Comparison of ENCODE assay signal across 16 cellular contexts in genomic region chr1:85818371-85818770, GRCh38.
DNase-seq lines count a peak whose midpoint lies in the region; ATAC-seq, FAIRE-seq and TF ChIP-seq lines count a peak whose summit lies in the region.
"Had no signal": no experiment of that assay in that cellular context is flagged by ENCODE, and none has a peak within 500 bp of the region (broad histone marks: within the 10 kb centered on the region; RNA-seq: fewer than 3 reads in every experiment).

No MANE protein-coding gene starts in this region.

- H2AFZ ChIP-seq in smooth muscle cell (ENCODE audit: low read depth): peak overlapping the region; percentile 34

- H3K4me3 ChIP-seq in fibroblast of pulmonary artery (replicated peaks; ENCODE audit: low read depth, low read length): no peak overlapping the region
- H3K4me3 ChIP-seq in smooth muscle cell: no peak overlapping the region
- no peak overlapping the region for H3K4me3 ChIP-seq in small intestine (ENCODE audit: low read depth in 1 of 2, low read length in 2 of 2)
- H3K4me3 ChIP-seq: esophagus muscularis mucosa, stomach had no signal

- H3K27me3 ChIP-seq in smooth muscle cell (ENCODE audit: low read depth) (no peaks in the 10 kb centered on the region), small intestine (ENCODE audit: control insufficient read depth in 2 of 2, insufficient read depth in 2 of 2, low read length in 2 of 2) (no peaks in the 10 kb centered on the region)
- H3K27me3 ChIP-seq: esophagus muscularis mucosa, neutrophil, stomach had no signal

- H3K9me3 ChIP-seq in smooth muscle cell (replicated peaks; ENCODE audit: low read depth): no peaks in the 10 kb centered on the region
- no peaks in the 10 kb centered on the region for H3K9me3 ChIP-seq in small intestine (ENCODE audit: control insufficient read depth, low read depth)
- H3K9me3 ChIP-seq: esophagus muscularis mucosa, neutrophil, stomach had no signal

- ATAC-seq in GM18873 (IDR thresholded peaks at IDR 0.05; ENCODE audit: low FRiP score, unreplicated experiment): no peak
- ATAC-seq: activated CD4-positive, alpha-beta T cell treated with anti-CD3 and anti-CD28 coated beads for 36 hours had no signal

- no peak overlapping the region for H3K4me2 ChIP-seq in smooth muscle cell

- no peaks in the 10 kb centered on the region for H3F3A ChIP-seq in smooth muscle cell (ENCODE audit: low read depth)

- no peaks in the 10 kb centered on the region for H3K79me2 ChIP-seq in smooth muscle cell (ENCODE audit: low read depth)

- H3K9ac ChIP-seq in smooth muscle cell (ENCODE audit: low read depth): no peak overlapping the region

- TF ChIP-seq CTCF in fibroblast of pulmonary artery (IDR thresholded peaks at IDR 0.05; ENCODE audit: low read length, missing control alignments) (no peak), smooth muscle cell (IDR thresholded peaks at IDR 0.05; ENCODE audit: borderline replicate concordance, insufficient read depth, poor library complexity, severe bottlenecking) (no peak)

- peak; percentile 31 for DNase-seq in GM03348 (ENCODE audit: low spot score)
- peak; percentile 4 for DNase-seq in OCI-M1 (lab: John Stamatoyannopoulos, UW)
- DNase-seq in fibroblast of pulmonary artery (ENCODE audit: low read depth): peak; percentile 7
- DNase-seq in smooth muscle cell (lab: John Stamatoyannopoulos, UW; ENCODE audit: unreplicated experiment): no peak
- no peak for DNase-seq in small intestine
- no peak for DNase-seq in DMS 273 (lab: John Stamatoyannopoulos, UW; ENCODE audit: unreplicated experiment)
- DNase-seq: activated CD4-positive, alpha-beta T cell treated with anti-CD3 and anti-CD28 coated beads for 36 hours; activated T-cell treated with anti-CD3 and anti-CD28 coated beads, Interleukin-2, amount 50 U/mL, for 24 hours; cortex of kidney; DMS79; NCI-H226; stomach had no signal

- H3K27ac ChIP-seq in smooth muscle cell (ENCODE audit: low read depth) (no peak overlapping the region), small intestine (ENCODE audit: low read depth in 1 of 2, low read length in 1 of 2) (no peak overlapping the region)
- H3K27ac ChIP-seq: esophagus muscularis mucosa, neutrophil, stomach had no signal

- no peaks in the 10 kb centered on the region for H3K4me1 ChIP-seq in smooth muscle cell (ENCODE audit: low read depth)
- H3K4me1 ChIP-seq in small intestine (ENCODE audit: control insufficient read depth in 2 of 2, insufficient read depth in 1 of 2, low read depth in 1 of 2, low read length in 1 of 2): no peaks in the 10 kb centered on the region
- H3K4me1 ChIP-seq: esophagus muscularis mucosa, stomach had no signal

- H3K36me3 ChIP-seq in smooth muscle cell (ENCODE audit: low read depth) (no peaks in the 10 kb centered on the region), small intestine (ENCODE audit: control insufficient read depth in 2 of 2, insufficient read depth in 2 of 2, low read length in 2 of 2) (no peaks in the 10 kb centered on the region)
- H3K36me3 ChIP-seq: esophagus muscularis mucosa, neutrophil, stomach had no signal

- H4K20me1 ChIP-seq in smooth muscle cell (ENCODE audit: low read depth): no peaks in the 10 kb centered on the region

- WGBS in smooth muscle cell (ENCODE audit: low lambda C conversion rate): 63% methylated on average over 2 of the region's 2 CpGs
- WGBS in small intestine, 3 donors: 49 to 56% (median 53%) methylated on average over 2 of the region's 2 CpGs

- no peak for FAIRE-seq in small intestine (lab: Jason Lieb, UNC)
- FAIRE-seq: GM12891 had no signal

Comparison
In these comparisons a context has a peak if more than half of its experiments do, and no peak if none do; other contexts are left out.
1. DNase-seq: peak in GM03348 (single experiment), OCI-M1 (single experiment) and fibroblast of pulmonary artery (single experiment); none in smooth muscle cell (single experiment), small intestine (single experiment) and DMS 273 (single experiment).